Comparison of ENCODE assay signal across 9 cellular contexts in the genomic region with DNA sequence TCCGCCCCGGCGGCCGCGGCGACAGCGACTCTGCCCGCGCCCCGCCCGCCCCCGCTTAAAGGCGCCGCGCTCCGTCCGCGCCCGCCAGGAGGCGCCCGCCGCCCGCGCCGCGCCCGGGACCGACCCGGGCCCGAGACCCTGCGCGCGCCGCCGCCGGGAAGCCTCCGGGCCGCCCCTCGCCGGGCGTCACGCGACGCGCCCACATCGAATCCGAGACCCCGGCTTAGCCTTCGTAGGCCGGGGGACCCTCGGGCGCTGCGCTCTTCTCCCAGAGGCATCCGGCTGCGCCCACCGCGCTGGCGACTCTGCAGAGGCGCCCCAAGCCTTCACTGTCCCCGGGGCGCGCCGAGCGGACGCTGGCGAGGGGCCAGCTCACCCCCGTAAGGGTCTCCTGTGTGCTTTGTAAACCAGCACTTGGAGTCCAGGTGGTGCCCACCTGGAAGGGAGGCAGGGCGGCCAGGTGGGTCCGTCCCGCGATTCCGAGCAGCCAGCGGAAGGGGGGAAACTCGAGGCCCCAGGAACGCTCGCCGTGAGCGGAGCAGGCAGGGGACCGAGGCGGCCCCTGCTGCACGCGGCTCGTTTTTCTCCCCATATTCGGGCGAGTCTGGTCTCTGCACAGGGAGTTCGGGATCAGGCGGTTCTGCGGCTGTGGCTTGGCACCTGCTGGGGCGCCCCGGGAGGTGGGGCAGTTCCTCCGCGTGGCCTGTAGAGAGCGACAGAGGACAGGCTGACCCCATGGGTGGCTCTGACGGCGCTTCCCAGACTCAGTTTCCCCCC. TPM values are rescaled to one million over a fixed set of nuclear protein-coding genes. Genes with fewer than 3 reads are reported as not detected.
DNase-seq lines count a peak whose midpoint lies in the region; FAIRE-seq and TF ChIP-seq lines count a peak whose summit lies in the region.
"Had no signal": no experiment of that assay in that cellular context is flagged by ENCODE, and none has a peak within 500 bp of the region (broad histone marks: within the 10 kb centered on the region; RNA-seq: fewer than 3 reads in every experiment).

No MANE protein-coding gene starts in this region.

- no peaks in the 10 kb centered on the region for H3K27me3 ChIP-seq in HL-60 (ENCODE audit: insufficient read depth, poor library complexity, severe bottlenecking)
- H3K27me3 ChIP-seq in tibial nerve: no peaks in the 10 kb centered on the region

- peak; percentile 79 for TF ChIP-seq CTCF in HL-60 (IDR thresholded peaks at IDR 0.05; ENCODE audit: insufficient read depth, low read length)
- TF ChIP-seq CTCF in tibial nerve (IDR thresholded peaks at IDR 0.05): peak in 3 of 5 experiments; percentile 2 to 80 (median 51)

- peak overlapping the region; percentile 88 for H3K4me3 ChIP-seq in HL-60 (replicated peaks; ENCODE audit: insufficient read depth, low read length)
- H3K4me3 ChIP-seq in tibial nerve: peak overlapping the region; percentile 47 to 74 (median 66)

- 0 to 2% methylated on average over 38 to 77 of the region's 95 CpGs for WGBS in tibial nerve, 2 donors

- no peak for FAIRE-seq in RCC 7860 (lab: Jason Lieb, UNC)
- FAIRE-seq: A204.1 had no signal

- TF ChIP-seq EP300 in tibial nerve (IDR thresholded peaks at IDR 0.05): no peak

- H3K4me1 ChIP-seq in tibial nerve: peaks cover 0 to 72% (median 59%) of the 10 kb centered on the region in 4 donors

- peak overlapping the region; percentile 98 for H3K27ac ChIP-seq in HL-60 (replicated peaks)
- peak overlapping the region; percentile 73 to 93 (median 84) for H3K27ac ChIP-seq in tibial nerve

- TF ChIP-seq POLR2A in tibial nerve (IDR thresholded peaks at IDR 0.05): no peak

- H3K36me3 ChIP-seq in tibial nerve: no peaks in the 10 kb centered on the region

- peak; percentile 84 for DNase-seq in DMS 273 (lab: John Stamatoyannopoulos, UW; ENCODE audit: unreplicated experiment)
- DNase-seq in DMS 273 treated with DMSO at 0.1 percent for 48 hours (lab: John Stamatoyannopoulos, UW): no peak
- DNase-seq in HL-60 (ENCODE audit: low read depth in 1 of 2, low spot score in 1 of 2): peak; percentile 81 to 91
- peak; percentile 39 for DNase-seq in RCC 7860 (ENCODE audit: low spot score)
- DNase-seq in activated gamma-delta T cell treated with Interleukin-2 at 50 U/mL for 16 hours: peak; percentile 60
- DNase-seq in globus pallidus (ENCODE audit: low spot score): peak; percentile 78
- peak in 44 of 56 donors; percentile 21 to 84 (median 61) for DNase-seq in nucleus accumbens (lab: John Stamatoyannopoulos, UW)
- DNase-seq in tibial nerve (ENCODE audit: low spot score in 2 of 2): no peak

- H3K9me3 ChIP-seq in tibial nerve: no peaks in the 10 kb centered on the region

RNA-seq across cellular contexts. Expression of gene ABCA2, which starts 0.4 kb away (rescaled TPM):
- 100 to 1,000 TPM; 136 to 291 (median 196) TPM for total RNA-seq in tibial nerve

RNA-seq across cellular contexts. Expression of gene FUT7, which starts 3.4 kb away (rescaled TPM):
- under 1 TPM in 1 of 4 donors, not detected in 3; 0.60 TPM for total RNA-seq in tibial nerve

RNA-seq across cellular contexts. Expression of gene NPDC1, which starts 17.5 kb away (rescaled TPM):
- 100 to 1,000 TPM in 3 of 4 donors, 10 to 100 TPM in 1; 80.6 to 269 (median 182) TPM for total RNA-seq in tibial nerve

RNA-seq across cellular contexts. Expression of gene ENTPD2, which starts 25.4 kb away (rescaled TPM):
- total RNA-seq in tibial nerve: 10 to 100 TPM in 3 of 4 donors, 1 to 10 TPM in 1; 7.0 to 21.0 (median 18.1) TPM

RNA-seq across cellular contexts. Expression of gene CLIC3, which starts 32.1 kb away (rescaled TPM):
- total RNA-seq in tibial nerve: 100 to 1,000 TPM in 1 of 4 donors, 10 to 100 TPM in 2, 1 to 10 TPM in 1; 1.2 to 120 (median 38.0) TPM

Comparison
In these comparisons a context has a peak if more than half of its experiments do, and no peak if none do; other contexts are left out.
1. DNase-seq: peak in DMS 273 (single experiment), HL-60 (2 of 2), RCC 7860 (single experiment), activated gamma-delta T cell treated with Interleukin-2 at 50 U/mL for 16 hours (single experiment), globus pallidus (single experiment) and nucleus accumbens (44 of 56); none in DMS 273 treated with DMSO at 0.1 percent for 48 hours (single experiment) and tibial nerve (0 of 2).